20 cellular contexts compared by ENCODE assay signal in the genomic region with DNA sequence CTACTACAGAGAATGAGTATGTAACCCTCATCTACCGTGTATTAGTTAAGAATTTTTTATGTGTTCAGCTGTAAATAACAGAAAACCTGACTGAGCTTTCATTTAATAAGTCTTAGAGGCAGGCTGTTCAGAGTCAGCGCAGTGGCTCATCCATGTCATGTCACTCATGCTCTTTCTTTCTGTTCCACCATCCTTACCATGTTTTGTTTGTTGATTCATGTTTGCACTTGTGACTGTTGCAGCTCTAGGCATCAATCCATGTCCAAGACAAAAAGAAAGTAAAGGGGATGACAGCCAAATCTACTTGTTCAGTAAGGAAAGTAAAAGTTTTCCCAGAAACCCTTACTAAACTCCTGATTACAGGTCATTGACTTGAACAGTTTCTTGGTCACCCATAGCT. TPM values are rescaled to one million over a fixed set of nuclear protein-coding genes. Genes with fewer than 3 reads are reported as not detected.
DNase-seq lines count a peak whose midpoint lies in the region; ATAC-seq, FAIRE-seq and TF ChIP-seq lines count a peak whose summit lies in the region.
"Had no signal": no experiment of that assay in that cellular context is flagged by ENCODE, and none has a peak within 500 bp of the region (broad histone marks: within the 10 kb centered on the region; RNA-seq: fewer than 3 reads in every experiment).

No MANE protein-coding gene starts in this region.

- no peak for FAIRE-seq in bronchial epithelial cell (lab: Jason Lieb, UNC)
- FAIRE-seq: A204.1, GM12878, GM18507 had no signal

- peaks cover 33 to 55% (median 45%) of the 10 kb centered on the region in 3 donors for H3K4me1 ChIP-seq in skeletal muscle tissue (ENCODE audit: control insufficient read depth in 3 of 3, insufficient read depth in 3 of 3, low read length in 3 of 3)

- no peaks in the 10 kb centered on the region for H3K9me3 Mint-ChIP-seq in activated CD8-positive, alpha-beta T cell treated with anti-CD3 and anti-CD28 coated beads for 36 hours
- H3K9me3 Mint-ChIP-seq: CD4-positive, alpha-beta T cell; HFFc6 had no signal

- H3K4me3 Mint-ChIP-seq in activated CD8-positive, alpha-beta T cell treated with anti-CD3 and anti-CD28 coated beads for 36 hours, result no peak overlapping the region
- H3K4me3 Mint-ChIP-seq: B cell; CD4-positive, alpha-beta T cell; HFFc6 had no signal

- intact Hi-C loops in activated CD8-positive, alpha-beta T cell treated with anti-CD3 and anti-CD28 coated beads for 36 hours (cut with micrococcal nuclease), result loop anchor here (10.0 kb wide), 1 partner anchor 169 kb away; no protein-coding TSS in a partner anchor

- H3K4me1 Mint-ChIP-seq in activated CD8-positive, alpha-beta T cell treated with anti-CD3 and anti-CD28 coated beads for 36 hours (ENCODE audit: low read depth), result no peaks in the 10 kb centered on the region
- H3K4me1 Mint-ChIP-seq: B cell had no signal

- H3K27ac ChIP-seq in skeletal muscle tissue (ENCODE audit: low read depth, low read length), result peak overlapping the region; percentile 71
- H3K27ac ChIP-seq: HL-60 had no signal

- peak; percentile 65 for ATAC-seq in esophagus mucosa
- ATAC-seq in activated CD8-positive, alpha-beta T cell treated with anti-CD3 and anti-CD28 coated beads for 36 hours, result no peak
- ATAC-seq in HG02610 (IDR thresholded peaks at IDR 0.05; ENCODE audit: unreplicated experiment), result no peak
- ATAC-seq: GM12878 had no signal

- H3K36me3 ChIP-seq in bronchial epithelial cell (ENCODE audit: control insufficient read depth, insufficient read depth, low read length) (no peaks in the 10 kb centered on the region), skeletal muscle tissue (ENCODE audit: control insufficient read depth in 3 of 3, insufficient read depth in 3 of 3, low read length in 3 of 3) (no peaks in the 10 kb centered on the region)

- DNase-seq in bronchial epithelial cell (ENCODE audit: low read depth) (peak; percentile 74), kidney tubule cell (ENCODE audit: low spot score) (peak; percentile 9), NCI-H446 (lab: John Stamatoyannopoulos, UW) (no peak)
- DNase-seq in activated CD8-positive, alpha-beta T cell treated with anti-CD3 and anti-CD28 coated beads for 36 hours, result no peak
- DNase-seq: C1 segment of cervical spinal cord; Calu3; CD4-positive, alpha-beta T cell; DMS 273 treated with DMSO at 0.1 percent for 48 hours; HCEC 1CT; HFFc6 had no signal

- no peaks in the 10 kb centered on the region for H3K27me3 Mint-ChIP-seq in activated CD8-positive, alpha-beta T cell treated with anti-CD3 and anti-CD28 coated beads for 36 hours
- H3K27me3 Mint-ChIP-seq: CD4-positive, alpha-beta T cell had no signal

- TF ChIP-seq CTCF in bronchial epithelial cell (IDR thresholded peaks at IDR 0.05; ENCODE audit: insufficient read depth, low read length, severe bottlenecking), result no peak
- TF ChIP-seq CTCF in activated CD8-positive, alpha-beta T cell treated with anti-CD3 and anti-CD28 coated beads for 36 hours (IDR thresholded peaks at IDR 0.05), result no peak

- no peak overlapping the region for H3K9ac ChIP-seq in skeletal muscle tissue (ENCODE audit: low read depth in 1 of 3, low read length in 3 of 3)

- H3K27ac Mint-ChIP-seq in activated CD8-positive, alpha-beta T cell treated with anti-CD3 and anti-CD28 coated beads for 36 hours, result no peak overlapping the region
- H3K27ac Mint-ChIP-seq: B cell; CD4-positive, alpha-beta T cell; HFFc6 had no signal

- H3K27me3 ChIP-seq in bronchial epithelial cell (ENCODE audit: control insufficient read depth, insufficient read depth, low read length) (no peaks in the 10 kb centered on the region), skeletal muscle tissue (ENCODE audit: control insufficient read depth in 3 of 3, insufficient read depth in 3 of 3, low read length in 3 of 3) (no peaks in the 10 kb centered on the region)

- H3K4me3 ChIP-seq in bronchial epithelial cell (ENCODE audit: low read depth, low read length), result no peak overlapping the region
- H3K4me3 ChIP-seq in skeletal muscle tissue (ENCODE audit: low read length in 3 of 3), result no peak overlapping the region
- H3K4me3 ChIP-seq: GM12878 had no signal

- no peaks in the 10 kb centered on the region for H3K9me3 ChIP-seq in skeletal muscle tissue (ENCODE audit: control insufficient read depth in 3 of 3, low read length in 3 of 3)

- POLR2A ChIA-PET in activated CD8-positive, alpha-beta T cell treated with anti-CD3 and anti-CD28 coated beads for 36 hours (lab: Charles Lee), result no interaction called here

- CTCF ChIA-PET in activated CD8-positive, alpha-beta T cell treated with anti-CD3 and anti-CD28 coated beads for 36 hours (lab: Charles Lee), result interaction anchor here (0.7 to 3.0 kb wide), 4 partner anchors 29 to 187 kb away, joined by 3 to 18 read pairs (median 5); no protein-coding TSS in a partner anchor

- H3K36me3 Mint-ChIP-seq in activated CD8-positive, alpha-beta T cell treated with anti-CD3 and anti-CD28 coated beads for 36 hours (ENCODE audit: low read depth), result no peaks in the 10 kb centered on the region

RNA-seq across cellular contexts. Expression of a gene that starts 8.9 kb away (rescaled TPM):
- under 0.01 TPM in 1 of 2 replicates, not detected in the other for total RNA-seq in bronchial epithelial cell
- total RNA-seq in esophagus mucosa, result not detected
- 19.3 TPM for total RNA-seq in skeletal muscle tissue
- not detected for total RNA-seq in activated CD8-positive, alpha-beta T cell treated with anti-CD3 and anti-CD28 coated beads for 36 hours
- total RNA-seq: B cell; CD4-positive, alpha-beta T cell; Daoy; GM12878; HFFc6 had no signal

RNA-seq across cellular contexts. Expression of a gene that starts 47.5 kb away (rescaled TPM):
- total RNA-seq in bronchial epithelial cell (not detected in 2 replicates), esophagus mucosa (0.24 TPM), skeletal muscle tissue (0.52 TPM)
- not detected for total RNA-seq in activated CD8-positive, alpha-beta T cell treated with anti-CD3 and anti-CD28 coated beads for 36 hours
- total RNA-seq: B cell; CD4-positive, alpha-beta T cell; GM12878; H4; HFFc6 had no signal

Comparison
In these comparisons a context has a peak if more than half of its experiments do, and no peak if none do; other contexts are left out.
1. DNase-seq: peak in bronchial epithelial cell (single experiment) and kidney tubule cell (single experiment); none in NCI-H446 (0 of 2) and activated CD8-positive, alpha-beta T cell treated with anti-CD3 and anti-CD28 coated beads for 36 hours (single experiment).
2. RNA of a gene that starts 8.9 kb away (total RNA-seq): 19.3 TPM in skeletal muscle tissue (single experiment); not detected in activated CD8-positive, alpha-beta T cell treated with anti-CD3 and anti-CD28 coated beads for 36 hours, not detected in esophagus mucosa (single experiment) and under 0.01 TPM in bronchial epithelial cell; every median in the first group is over 10 times any median in the second.